ENCODE assay signal across 23 cellular contexts in the genomic region with DNA sequence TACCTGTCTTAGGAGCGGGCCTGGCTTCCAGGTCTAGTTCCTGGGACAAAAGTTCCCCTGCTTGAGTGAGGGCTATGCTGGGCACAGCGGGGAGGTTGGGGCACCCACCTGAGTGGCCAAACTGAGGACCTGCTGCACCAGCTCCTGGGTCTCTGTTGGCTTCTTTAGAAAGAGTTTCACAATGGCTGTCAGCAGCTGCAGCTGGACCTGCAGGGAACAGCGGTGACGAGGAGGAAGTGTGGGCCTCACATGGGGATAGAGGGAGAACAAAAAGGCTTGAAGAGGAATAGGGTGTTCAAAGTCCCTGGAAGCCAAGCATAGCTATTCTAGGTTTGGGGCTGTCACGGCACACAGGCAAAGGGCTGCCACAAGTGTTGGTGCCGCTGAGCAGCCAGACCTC. TPM values are rescaled to one million over a fixed set of nuclear protein-coding genes. Genes with fewer than 3 reads are reported as not detected.
DNase-seq lines count a peak whose midpoint lies in the region; ATAC-seq and TF ChIP-seq lines count a peak whose summit lies in the region.
"Had no signal": no experiment of that assay in that cellular context is flagged by ENCODE, and none has a peak within 500 bp of the region (broad histone marks: within the 10 kb centered on the region; RNA-seq: fewer than 3 reads in every experiment).

No MANE protein-coding gene starts in this region.

- peak overlapping the region; percentile 38; the same call in 1 of the 2 replicates for H3K9ac ChIP-seq in BLaER1
- H3K9ac ChIP-seq: SK-N-SH had no signal

- no peak overlapping the region for H3K27ac Mint-ChIP-seq in activated naive CD8-positive, alpha-beta T cell treated with anti-CD3 and anti-CD28 coated beads, Interleukin-2, amount 50 U/mL, for 24 hours
- H3K27ac Mint-ChIP-seq: activated CD4-positive, alpha-beta T cell treated with anti-CD3 and anti-CD28 coated beads for 36 hours; activated CD8-positive, alpha-beta T cell treated with anti-CD3 and anti-CD28 coated beads, Interleukin-2, amount 10 ng/mL, durations not matched to agents 7 days and 5 days; CD8-positive, alpha-beta T cell had no signal

- H4K20me1 ChIP-seq in BLaER1 = peaks cover 29% of the 10 kb centered on the region; the same call in 1 of the 2 replicates

- H3K4me2 ChIP-seq in BLaER1 = peak overlapping the region; percentile 77

- no peaks in the 10 kb centered on the region for H3K27me3 Mint-ChIP-seq in activated naive CD8-positive, alpha-beta T cell treated with anti-CD3 and anti-CD28 coated beads, Interleukin-2, amount 50 U/mL, for 24 hours
- H3K27me3 Mint-ChIP-seq: activated CD4-positive, alpha-beta T cell treated with anti-CD3 and anti-CD28 coated beads for 36 hours had no signal

- intact Hi-C loops in right cardiac atrium (cut with DNase I) = no loop called here

- H3K4me3 Mint-ChIP-seq in activated naive CD8-positive, alpha-beta T cell treated with anti-CD3 and anti-CD28 coated beads, Interleukin-2, amount 50 U/mL, for 24 hours = no peak overlapping the region
- H3K4me3 Mint-ChIP-seq: activated CD4-positive, alpha-beta T cell treated with anti-CD3 and anti-CD28 coated beads for 36 hours; activated CD8-positive, alpha-beta T cell treated with anti-CD3 and anti-CD28 coated beads, Interleukin-2, amount 10 ng/mL, durations not matched to agents 7 days and 5 days; CD8-positive, alpha-beta T cell had no signal

- ATAC-seq in right cardiac atrium = no peak
- ATAC-seq in activated naive CD8-positive, alpha-beta T cell treated with anti-CD3 and anti-CD28 coated beads, Interleukin-2, amount 50 U/mL, for 24 hours = no peak
- ATAC-seq: activated CD4-positive, alpha-beta T cell treated with anti-CD3 and anti-CD28 coated beads for 36 hours; activated CD8-positive, alpha-beta T cell treated with anti-CD3 and anti-CD28 coated beads, Interleukin-2, amount 10 ng/mL, durations not matched to agents 7 days and 5 days; CD8-positive, alpha-beta T cell; stimulated activated naive CD8-positive, alpha-beta T cell treated with anti-CD3 and anti-CD28 coated beads, Interleukin-15, Interleukin-2, amounts not matched to agents 100 U/mL and 50 U/mL, for 24 hours had no signal

- H3K4me3 ChIP-seq in BLaER1 = no peak overlapping the region
- H3K4me3 ChIP-seq in right cardiac atrium (ENCODE audit: low read length) = no peak overlapping the region
- H3K4me3 ChIP-seq: testis had no signal

- H3K9me3 ChIP-seq in BLaER1 (no peaks in the 10 kb centered on the region), right cardiac atrium (ENCODE audit: control insufficient read depth, low read length) (no peaks in the 10 kb centered on the region)
- H3K9me3 ChIP-seq: SK-N-SH, testis had no signal

- H3K4me1 ChIP-seq in BLaER1 = peaks cover 79% of the 10 kb centered on the region
- H3K4me1 ChIP-seq in right cardiac atrium (ENCODE audit: control insufficient read depth, insufficient read depth, low read length) = peaks cover 4% of the 10 kb centered on the region
- H3K4me1 ChIP-seq: testis had no signal

- no peak for TF ChIP-seq CTCF in C4-2B (conservative IDR thresholded peaks at IDR 0.05)

- DNase-seq in SKM-1 treated with dmso at 0.1 percent for 144 hours (lab: John Stamatoyannopoulos, UW; ENCODE audit: unreplicated experiment) = peak; percentile 51
- no peak for DNase-seq in right cardiac atrium
- no peak for DNase-seq in hippocampal formation (lab: John Stamatoyannopoulos, UW)
- no peak for DNase-seq in dermis blood vessel endothelial cell
- no peak for DNase-seq in activated naive CD4-positive, alpha-beta T cell treated with Interleukin-2 at 50 U/mL for 16 hours
- no peak for DNase-seq in activated naive CD8-positive, alpha-beta T cell treated with anti-CD3 and anti-CD28 coated beads, Interleukin-2, amount 50 U/mL, for 24 hours
- DNase-seq: activated CD4-positive, alpha-beta T cell treated with anti-CD3 and anti-CD28 coated beads for 36 hours; activated CD8-positive, alpha-beta T cell treated with anti-CD3 and anti-CD28 coated beads, Interleukin-2, amount 10 ng/mL, durations not matched to agents 7 days and 5 days; activated gamma-delta T cell; CD8-positive, alpha-beta T cell; effector memory CD4-positive, alpha-beta T cell; EL; head of caudate nucleus; kidney glomerular epithelial cell; NCI-H1417 treated with DMSO at 0.1 percent for 48 hours; NCI-H2081 treated with DMSO at 0.1 percent for 48 hours; NCI-H345; stimulated activated naive CD8-positive, alpha-beta T cell treated with anti-CD3 and anti-CD28 coated beads, Interleukin-15, Interleukin-2, amounts not matched to agents 100 U/mL and 50 U/mL, for 24 hours; T-helper 2 cell; testis had no signal

- H3K27me3 ChIP-seq in BLaER1 (no peaks in the 10 kb centered on the region), right cardiac atrium (ENCODE audit: control insufficient read depth, insufficient read depth) (no peaks in the 10 kb centered on the region)
- H3K27me3 ChIP-seq: testis had no signal

- H3K36me3 Mint-ChIP-seq in activated naive CD8-positive, alpha-beta T cell treated with anti-CD3 and anti-CD28 coated beads, Interleukin-2, amount 50 U/mL, for 24 hours (ENCODE audit: low read depth) = peaks cover 34% of the 10 kb centered on the region

- peaks cover 83% of the 10 kb centered on the region for H3K36me3 ChIP-seq in BLaER1

- no peaks in the 10 kb centered on the region for H3K4me1 Mint-ChIP-seq in activated naive CD8-positive, alpha-beta T cell treated with anti-CD3 and anti-CD28 coated beads, Interleukin-2, amount 50 U/mL, for 24 hours
- H3K4me1 Mint-ChIP-seq: activated CD4-positive, alpha-beta T cell treated with anti-CD3 and anti-CD28 coated beads for 36 hours had no signal

- WGBS in right cardiac atrium = 77% methylated on average over 6 of the region's 6 CpGs

- H3K27ac ChIP-seq in BLaER1 (peak overlapping the region; percentile 78), C4-2B (peak overlapping the region; percentile 91), right cardiac atrium (ENCODE audit: low read length) (peak overlapping the region; percentile 34)
- H3K27ac ChIP-seq: testis had no signal

- no peaks in the 10 kb centered on the region for H3K9me3 Mint-ChIP-seq in activated naive CD8-positive, alpha-beta T cell treated with anti-CD3 and anti-CD28 coated beads, Interleukin-2, amount 50 U/mL, for 24 hours
- H3K9me3 Mint-ChIP-seq: CD8-positive, alpha-beta T cell had no signal

RNA-seq across cellular contexts. Expression of a gene that starts 26.7 kb away (rescaled TPM):
- total RNA-seq in right cardiac atrium (1 to 10 TPM; 1.1 to 2.9 (median 1.6) TPM), dermis blood vessel endothelial cell (1.1 and 2.7 TPM in 2 replicates)
- polyA plus RNA-seq in right cardiac atrium = 1.2 TPM

RNA-seq across cellular contexts. Expression of a gene that starts 35.7 kb away (rescaled TPM):
- total RNA-seq in right cardiac atrium (10 to 100 TPM; 17.1 to 25.7 (median 22.6) TPM), dermis blood vessel endothelial cell (24.7 and 44.4 TPM in 2 replicates)
- 16.9 TPM for polyA plus RNA-seq in right cardiac atrium
- total RNA-seq: CD8-positive, alpha-beta T cell had no signal

RNA-seq across cellular contexts. Expression of a gene that starts 46.2 kb away (rescaled TPM):
- 10 to 100 TPM; 33.5 to 44.6 (median 40.3) TPM for total RNA-seq in right cardiac atrium
- 21.7 TPM for polyA plus RNA-seq in right cardiac atrium
- total RNA-seq in dermis blood vessel endothelial cell = 191 and 282 TPM in 2 replicates

Comparison
In these comparisons a context has a peak if more than half of its experiments do, and no peak if none do; other contexts are left out.
1. H3K27ac ChIP-seq: peak in every context shown above with its lines; median percentile 91 in C4-2B; 78 in BLaER1; 34 in right cardiac atrium.